8 cellular contexts compared by ENCODE assay signal in genomic region chr22:30606455-30607299, GRCh38. TPM values are rescaled to one million over a fixed set of nuclear protein-coding genes. Genes with fewer than 3 reads are reported as not detected.
DNase-seq lines count a peak whose midpoint lies in the region; ATAC-seq and TF ChIP-seq lines count a peak whose summit lies in the region.

TSS of gene TCN2 (plus strand) at chr22:30607174. CDS start at chr22:30607332, 158 bp downstream.

- intact Hi-C loops in prostate gland (cut with DNase I): no loop called here

- H3K27me3 ChIP-seq in HUES6 (ENCODE audit: control insufficient read depth, insufficient read depth, low read length): no peaks in the 10 kb centered on the region
- no peaks in the 10 kb centered on the region for H3K27me3 ChIP-seq in prostate gland (replicated peaks; ENCODE audit: insufficient read depth)

- H3K36me3 ChIP-seq in HUES6 (ENCODE audit: control insufficient read depth, insufficient read depth, low read length) (peaks cover 16% of the 10 kb centered on the region), prostate gland (no peaks in the 10 kb centered on the region)

- CTCF ChIA-PET in RWPE1 (lab: Yijun Ruan, JAX): interaction anchor here (0.6 to 2.1 kb wide), 3 partner anchors 9 to 157 kb away, joined by 3 to 7 read pairs (median 3); no protein-coding TSS in a partner anchor

- POLR2A ChIA-PET in RWPE1 (lab: Yijun Ruan, JAX; ENCODE audit: low non-redundant PET): no interaction called here

- H3K4me3 Mint-ChIP-seq in brain: peak within 1 kb of the TSS; percentile 91 to 96 (median 94)

- no peak for ATAC-seq in GM21390 (IDR thresholded peaks at IDR 0.05; ENCODE audit: unreplicated experiment)

- peaks cover 53% of the 10 kb centered on the region for H3K4me1 Mint-ChIP-seq in brain

- peak within 1 kb of the TSS; percentile 35; the same call in 1 of the 2 replicates for H3K27ac ChIP-seq in HUES6 (ENCODE audit: low read depth, low read length)
- H3K27ac ChIP-seq in RWPE1: peak within 1 kb of the TSS; percentile 76
- H3K27ac ChIP-seq in prostate gland: peak within 1 kb of the TSS; percentile 64 to 65

- peak within 1 kb of the TSS; percentile 64 for H3K4me3 ChIP-seq in GM12865 (ENCODE audit: low read depth, low read length)
- H3K4me3 ChIP-seq in HUES6 (ENCODE audit: low read depth, low read length): peak within 1 kb of the TSS; percentile 61
- H3K4me3 ChIP-seq in prostate gland: peak within 1 kb of the TSS; percentile 36 to 44

- H3K27me3 Mint-ChIP-seq in brain: peaks cover 8% of the 10 kb centered on the region

- peak within 1 kb of the TSS; percentile 73 for H3K9ac ChIP-seq in HUES6 (ENCODE audit: low read length)

- no peaks in the 10 kb centered on the region for H3K9me3 ChIP-seq in HUES6 (ENCODE audit: control insufficient read depth, insufficient read depth, low read depth, low read length)
- H3K9me3 ChIP-seq in prostate gland: no peaks in the 10 kb centered on the region

- peak; percentile 25 for TF ChIP-seq POLR2A in prostate gland (IDR thresholded peaks at IDR 0.05)

- H3K36me3 Mint-ChIP-seq in brain: peaks cover 9% of the 10 kb centered on the region

- DNase-seq in GM12865 (ENCODE audit: low read depth) (peak; percentile 70), RWPE1 (ENCODE audit: low spot score) (peak; percentile 34), hippocampal formation (lab: John Stamatoyannopoulos, UW) (peak; percentile 74 to 76), prostate gland (ENCODE audit: low spot score) (peak; percentile 79), NCI-H774 (lab: John Stamatoyannopoulos, UW) (no peak)

- H3K4me1 ChIP-seq in HUES6 (ENCODE audit: control insufficient read depth, insufficient read depth, low read length) (peaks cover 41% of the 10 kb centered on the region), prostate gland (replicated peaks) (no peaks in the 10 kb centered on the region)

- WGBS in prostate gland: 2% methylated on average over 22 of the region's 24 CpGs

- TF ChIP-seq CTCF in GM12865 (IDR thresholded peaks at IDR 0.05; ENCODE audit: insufficient read depth, low read depth, low read length, missing control alignments) (no peak), RWPE1 (conservative IDR thresholded peaks at IDR 0.05; ENCODE audit: low read depth) (no peak), brain (conservative IDR thresholded peaks at IDR 0.05) (no peak), prostate gland (IDR thresholded peaks at IDR 0.05) (peak in 1 of 4 experiments; percentile 8)

- peak within 1 kb of the TSS; percentile 94 to 99 (median 98) for H3K27ac Mint-ChIP-seq in brain

- H3K9me3 Mint-ChIP-seq in brain: peaks cover 0 to 3% (median 0%) of the 10 kb centered on the region in 5 experiments

RNA-seq across cellular contexts. Expression of gene TCN2, which starts in this region (rescaled TPM):
- 39.2 TPM for polyA plus RNA-seq in brain (ENCODE audit: insufficient read depth, low read depth, low replicate concordance)
- 10 to 100 TPM; 16.7 to 40.7 TPM for total RNA-seq in prostate gland
